Comparison of ENCODE assay signal across 1 cellular context in genomic region chr6:30672445-30673253, GRCh38.
TF ChIP-seq lines count a peak whose summit lies in the region.

TSS of gene DHX16 (minus strand) at chr6:30673006. CDS start at chr6:30672841, 165 bp downstream.

TF ChIP-seq in HepG2, 621 proteins besides CTCF, POLR2A, EP300 and RAD21 (continued from another document and continues in another):
- peak; percentile 58; the same call in 1 of the 2 replicates for TF ChIP-seq SOX5 (CRISPR knock-in tag; IDR thresholded peaks at IDR 0.05; ENCODE audit: borderline replicate concordance)
- TF ChIP-seq JUND (CRISPR knock-in tag; IDR thresholded peaks at IDR 0.05) = no peak
- TF ChIP-seq ZNF724P (CRISPR knock-in tag; IDR thresholded peaks at IDR 0.05; ENCODE audit: borderline replicate concordance) = 0 out of 2 replicates have a peak, but pooled peaks have one; percentile 59
- TF ChIP-seq POLR2G (IDR thresholded peaks at IDR 0.05; ENCODE audit: low read depth, low read length) = peak; percentile 89
- TF ChIP-seq ZBTB42 (CRISPR knock-in tag; IDR thresholded peaks at IDR 0.05) = peak; percentile 80; the same call in 1 of the 2 replicates
- TF ChIP-seq ZKSCAN8 (CRISPR knock-in tag; IDR thresholded peaks at IDR 0.05; ENCODE audit: borderline replicate concordance) = peak; percentile 87; the same call in 1 of the 2 replicates
- TF ChIP-seq ATF4 (CRISPR knock-in tag; IDR thresholded peaks at IDR 0.05) = peak in 1 of 2 experiments; percentile 51; a peak in 1 of 4 replicates
- TF ChIP-seq ZNF646 (CRISPR knock-in tag; IDR thresholded peaks at IDR 0.05) = no peak
- peak; percentile 60; the same call in 1 of the 2 replicates for TF ChIP-seq MIER3 (CRISPR knock-in tag; IDR thresholded peaks at IDR 0.05; ENCODE audit: borderline replicate concordance)
- TF ChIP-seq AGO1 (IDR thresholded peaks at IDR 0.05; ENCODE audit: low read depth, low read length, poor library complexity, severe bottlenecking) = peak; percentile 32
- no peak for TF ChIP-seq HNF1A (IDR thresholded peaks at IDR 0.05; ENCODE audit: low read depth)
- TF ChIP-seq HNF1A (CRISPR knock-in tag; IDR thresholded peaks at IDR 0.05; ENCODE audit: borderline replicate concordance) = no peak; the same call in 1 of the 2 replicates
- TF ChIP-seq GTF3A (CRISPR knock-in tag; conservative IDR thresholded peaks at IDR 0.05) = no peak
- TF ChIP-seq REXO4 (CRISPR knock-in tag; IDR thresholded peaks at IDR 0.05; ENCODE audit: borderline replicate concordance) = no peak
- peak; percentile 82 for TF ChIP-seq GMEB1 (CRISPR knock-in tag; IDR thresholded peaks at IDR 0.05; ENCODE audit: borderline replicate concordance)
- TF ChIP-seq ZUFSP (CRISPR knock-in tag; IDR thresholded peaks at IDR 0.05; ENCODE audit: borderline replicate concordance) = no peak
- TF ChIP-seq ZNF574 (CRISPR knock-in tag; IDR thresholded peaks at IDR 0.05) = peak; percentile 98
- no peak for TF ChIP-seq RFX5 (IDR thresholded peaks at IDR 0.05; ENCODE audit: low read depth, low read length)
- no peak for TF ChIP-seq ZNF484 (CRISPR knock-in tag; IDR thresholded peaks at IDR 0.05; ENCODE audit: borderline replicate concordance, low read depth)
- peak; percentile 74; the same call in 1 of the 2 replicates for TF ChIP-seq RNF219 (CRISPR knock-in tag; IDR thresholded peaks at IDR 0.05)
- peak; percentile 85 for TF ChIP-seq ZSCAN25 (CRISPR knock-in tag; IDR thresholded peaks at IDR 0.05)
- no peak for TF ChIP-seq SSRP1 (CRISPR knock-in tag; IDR thresholded peaks at IDR 0.05)
- peak; percentile 93 for TF ChIP-seq IKZF5 (CRISPR knock-in tag; IDR thresholded peaks at IDR 0.05)
- no peak for TF ChIP-seq PLRG1 (conservative IDR thresholded peaks at IDR 0.05)
- TF ChIP-seq ZNF629 (CRISPR knock-in tag; conservative IDR thresholded peaks at IDR 0.05) = no peak; the same call in 1 of the 2 replicates
- TF ChIP-seq SOX6 (IDR thresholded peaks at IDR 0.05) = no peak
- TF ChIP-seq SOX6 (CRISPR knock-in tag; IDR thresholded peaks at IDR 0.05) = peak; percentile 78
- TF ChIP-seq ZNF235 (CRISPR knock-in tag; IDR thresholded peaks at IDR 0.05; ENCODE audit: borderline replicate concordance) = 0 out of 2 replicates have a peak, but pooled peaks have one; percentile 11
- TF ChIP-seq E2F5 (CRISPR knock-in tag; conservative IDR thresholded peaks at IDR 0.05) = no peak
